13 cellular contexts compared by ENCODE assay signal in genomic region chr12:12336049-12336411, GRCh38. TPM values are rescaled to one million over a fixed set of nuclear protein-coding genes. Genes with fewer than 3 reads are reported as not detected.
DNase-seq lines count a peak whose midpoint lies in the region; ATAC-seq lines count a peak whose summit lies in the region.
"Had no signal": no experiment of that assay in that cellular context is flagged by ENCODE, and none has a peak within 500 bp of the region (broad histone marks: within the 10 kb centered on the region; RNA-seq: fewer than 3 reads in every experiment).

No MANE protein-coding gene starts in this region.

- DNase-seq in adipocyte (ENCODE audit: low read depth) (peak; percentile 42), mesenchymal stem cell (peak; percentile 38), NCI-H1930 (lab: John Stamatoyannopoulos, UW) (no peak), NOMO-1 treated with dmso at 0.1 percent for 144 hours (lab: John Stamatoyannopoulos, UW; ENCODE audit: unreplicated experiment) (no peak)
- DNase-seq: activated CD4-positive, alpha-beta T cell treated with anti-CD3 and anti-CD28 coated beads for 4 hours; activated gamma-delta T cell treated with Interleukin-2 at 50 U/mL for 16 hours; MG63; NCI-H774; tibial artery had no signal

- no peak overlapping the region for H3K4ac ChIP-seq in mesenchymal stem cell (ENCODE audit: low read depth in 1 of 2, low read length in 2 of 2)

- no peak overlapping the region for H2AFZ ChIP-seq in mesenchymal stem cell (ENCODE audit: low read depth, low read length)

- no peak overlapping the region for H2AK5ac ChIP-seq in mesenchymal stem cell (ENCODE audit: low read length, severe bottlenecking)

- H4K8ac ChIP-seq in mesenchymal stem cell (ENCODE audit: low read length) = no peak overlapping the region

- no peak overlapping the region for H3K9ac ChIP-seq in adipocyte (ENCODE audit: low read length)
- no peak overlapping the region for H3K9ac ChIP-seq in mesenchymal stem cell (ENCODE audit: low read length)

- H2BK5ac ChIP-seq in mesenchymal stem cell (ENCODE audit: low read depth, low read length, poor library complexity, severe bottlenecking) = no peak overlapping the region

- H3K36me3 ChIP-seq in adipocyte (ENCODE audit: control insufficient read depth, insufficient read depth, low read length, severe bottlenecking) = no peaks in the 10 kb centered on the region
- H3K36me3 ChIP-seq in mesenchymal stem cell (ENCODE audit: control insufficient read depth in 1 of 2, insufficient read depth in 2 of 2, low read depth in 1 of 2, low read length in 2 of 2) = peaks cover 0 to 4% of the 10 kb centered on the region in 2 experiments
- H3K36me3 ChIP-seq: MG63 had no signal

- H3K4me3 ChIP-seq in adipocyte (ENCODE audit: low read length) (no peak overlapping the region), mesenchymal stem cell (ENCODE audit: insufficient read depth in 1 of 2, low read depth in 1 of 2, low read length in 2 of 2) (no peak overlapping the region)
- H3K4me3 ChIP-seq: MG63, tibial artery had no signal

- H3K27me3 ChIP-seq in adipocyte (replicated peaks; ENCODE audit: control insufficient read depth, insufficient read depth, low read length) (no peaks in the 10 kb centered on the region), mesenchymal stem cell (ENCODE audit: control insufficient read depth in 1 of 2, insufficient read depth in 1 of 2, low read length in 2 of 2) (no peaks in the 10 kb centered on the region)
- H3K27me3 ChIP-seq: MG63, tibial artery had no signal

- ATAC-seq in GM18517 (IDR thresholded peaks at IDR 0.05; ENCODE audit: unreplicated experiment) (peak; percentile 51), HG02852 (IDR thresholded peaks at IDR 0.05; ENCODE audit: unreplicated experiment) (peak; percentile 71), GM21515 (IDR thresholded peaks at IDR 0.05; ENCODE audit: unreplicated experiment) (no peak), GM21367 (IDR thresholded peaks at IDR 0.05; ENCODE audit: unreplicated experiment) (no peak)

- H3K79me1 ChIP-seq in mesenchymal stem cell (replicated peaks; ENCODE audit: low read length, poor library complexity, severe bottlenecking) = no peaks in the 10 kb centered on the region

- H3K18ac ChIP-seq in mesenchymal stem cell (ENCODE audit: low read depth in 1 of 2, low read length in 2 of 2) = no peak overlapping the region

- H4K91ac ChIP-seq in mesenchymal stem cell (ENCODE audit: low read length) = no peak overlapping the region

- H3K27ac ChIP-seq in mesenchymal stem cell (ENCODE audit: low read length, poor library complexity, severe bottlenecking) = no peak overlapping the region
- H3K27ac ChIP-seq: tibial artery had no signal

- no peak overlapping the region for H3K14ac ChIP-seq in mesenchymal stem cell (ENCODE audit: low read length in 2 of 2)

- H2BK120ac ChIP-seq in mesenchymal stem cell (ENCODE audit: low read depth, low read length) = no peak overlapping the region

- H2BK12ac ChIP-seq in mesenchymal stem cell (ENCODE audit: low read length in 2 of 2) = no peak overlapping the region

- H3K4me1 ChIP-seq in adipocyte (ENCODE audit: control insufficient read depth, insufficient read depth, low read length) (no peaks in the 10 kb centered on the region), mesenchymal stem cell (ENCODE audit: control insufficient read depth, insufficient read depth, low read depth, low read length) (peaks cover 8% of the 10 kb centered on the region)

- 90% methylated on average over 5 of the region's 5 CpGs for WGBS in mesenchymal stem cell

- H3K9me3 ChIP-seq in adipocyte (ENCODE audit: control insufficient read depth, low read length) (no peaks in the 10 kb centered on the region), mesenchymal stem cell (ENCODE audit: control insufficient read depth, low read length) (no peaks in the 10 kb centered on the region)
- H3K9me3 ChIP-seq: MG63, tibial artery had no signal

- no peak overlapping the region for H3K4me2 ChIP-seq in mesenchymal stem cell (ENCODE audit: low read length, poor library complexity, severe bottlenecking)

- no peak overlapping the region for H3K23ac ChIP-seq in mesenchymal stem cell (ENCODE audit: low read length in 2 of 2)

- no peak overlapping the region for H2BK15ac ChIP-seq in mesenchymal stem cell (ENCODE audit: low read depth, poor library complexity, severe bottlenecking)

RNA-seq across cellular contexts. Expression of gene MANSC1, which starts 14.0 kb away (rescaled TPM):
- polyA plus RNA-seq in mesenchymal stem cell (2013, experiment 1 of 2) = 6.2 TPM
- polyA plus RNA-seq in mesenchymal stem cell (2013, experiment 2 of 2) = 6.5 TPM

RNA-seq across cellular contexts. Expression of gene BORCS5, which starts 20.8 kb away (rescaled TPM):
- 8.5 TPM for polyA plus RNA-seq in mesenchymal stem cell (2013, experiment 1 of 2)
- polyA plus RNA-seq in mesenchymal stem cell (2013, experiment 2 of 2) = 7.8 TPM

Comparison
In these comparisons a context has a peak if more than half of its experiments do, and no peak if none do; other contexts are left out.
1. ATAC-seq: peak in GM18517 (single experiment) and HG02852 (single experiment); none in GM21515 (single experiment) and GM21367 (single experiment).
2. DNase-seq: peak in adipocyte (single experiment) and mesenchymal stem cell (single experiment); none in NCI-H1930 (0 of 2) and NOMO-1 treated with dmso at 0.1 percent for 144 hours (single experiment).